ENCODE assay signal across 13 cellular contexts in the genomic region with DNA sequence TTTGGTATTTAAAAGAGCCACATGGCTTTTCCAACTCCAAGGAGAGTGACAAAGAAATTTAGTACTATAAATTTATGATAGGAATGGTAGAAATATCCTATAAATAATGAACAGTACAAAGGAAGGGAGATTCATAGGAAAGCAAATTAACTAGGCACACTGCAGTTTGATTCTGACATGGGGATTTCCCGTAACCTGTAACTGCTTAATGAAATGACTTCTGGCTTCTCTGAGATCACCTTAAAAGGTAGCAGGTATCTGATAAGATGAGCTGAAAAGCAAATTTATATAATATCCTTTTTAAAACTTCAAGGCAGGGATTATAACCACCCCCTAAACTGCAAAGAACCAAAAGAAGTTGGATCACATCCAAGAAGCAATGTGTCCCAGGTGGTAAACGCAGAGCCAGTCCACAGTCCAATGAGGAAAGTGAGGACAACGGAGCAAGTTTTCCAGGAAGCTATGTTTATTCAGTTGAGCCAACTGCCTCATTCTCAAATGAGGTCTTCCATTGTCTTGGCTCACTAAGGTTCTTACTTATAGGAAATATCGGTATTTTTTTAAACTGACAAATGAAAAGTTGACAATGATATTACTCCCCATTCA. TPM values are rescaled to one million over a fixed set of nuclear protein-coding genes. Genes with fewer than 3 reads are reported as not detected.
A peak's percentile ranks its signal among the peaks of the same experiment; 100 is the strongest.
DNase-seq lines count a peak whose midpoint lies in the region; ATAC-seq, FAIRE-seq and TF ChIP-seq lines count a peak whose summit lies in the region.
"Had no signal": no experiment of that assay in that cellular context is flagged by ENCODE, and none has a peak within 500 bp of the region (broad histone marks: within the 10 kb centered on the region; RNA-seq: fewer than 3 reads in every experiment).

No MANE protein-coding gene starts in this region.

- peaks cover 12% of the 10 kb centered on the region; the same call in 1 of the 2 replicates for H3K36me3 ChIP-seq in OCI-LY1 (ENCODE audit: insufficient read depth, low read length)
- H3K36me3 ChIP-seq: thoracic aorta had no signal

- no peak overlapping the region for H3K4me3 ChIP-seq in OCI-LY1 (ENCODE audit: low read depth, low read length, poor library complexity, severe bottlenecking)
- H3K4me3 ChIP-seq: ascending aorta, lower lobe of right lung, thoracic aorta had no signal

- peaks cover 18% of the 10 kb centered on the region for H3K4me1 ChIP-seq in OCI-LY1 (ENCODE audit: insufficient read depth, low read length, severe bottlenecking)
- H3K4me1 ChIP-seq: ascending aorta, lower lobe of right lung had no signal

- H3K27me3 ChIP-seq in OCI-LY1 (ENCODE audit: insufficient read depth, low read length): no peaks in the 10 kb centered on the region
- H3K27me3 ChIP-seq: ascending aorta had no signal

- H3K27me3 Mint-ChIP-seq in activated T-cell treated with anti-CD3 and anti-CD28 coated beads, Interleukin-2, amount 50 U/mL, for 4 hours (ENCODE audit: low read depth): no peaks in the 10 kb centered on the region

- FAIRE-seq in colon (lab: Jason Lieb, UNC): peak; percentile 10

- no peak overlapping the region for H3K4me3 Mint-ChIP-seq in activated T-cell treated with anti-CD3 and anti-CD28 coated beads, Interleukin-2, amount 50 U/mL, for 4 hours
- H3K4me3 Mint-ChIP-seq in stimulated activated effector memory CD8-positive, alpha-beta T cell treated with anti-CD3 and anti-CD28 coated beads, Interleukin-12 subunit alpha, Interleukin-12 subunit beta, amount 100 ng/mL, for 72 hours: no peak overlapping the region

- H4K20me1 ChIP-seq in OCI-LY1 (ENCODE audit: insufficient read depth, low read length): no peaks in the 10 kb centered on the region

- no peak for TF ChIP-seq CTCF in OCI-LY1 (IDR thresholded peaks at IDR 0.05; ENCODE audit: low read length)

- no peak for DNase-seq in activated T-cell treated with anti-CD3 and anti-CD28 coated beads, Interleukin-2, amount 50 U/mL, for 4 hours
- no peak for DNase-seq in activated T-cell treated with anti-CD3 and anti-CD28 coated beads, Interleukin-2, amount 50 U/mL, for 48 hours
- no peak for DNase-seq in stimulated activated effector memory CD8-positive, alpha-beta T cell treated with anti-CD3 and anti-CD28 coated beads, Interleukin-12 subunit alpha, Interleukin-12 subunit beta, amount 100 ng/mL, for 72 hours (ENCODE audit: low spot score in 2 of 2)
- DNase-seq in NCI-H748 treated with DMSO at 0.1 percent for 48 hours (lab: John Stamatoyannopoulos, UW): no peak
- DNase-seq in stimulated activated CD4-positive, alpha-beta T cell treated with anti-CD3 and anti-CD28 coated beads, Interleukin-4, amount 100 ng/mL, for 4 hours: no peak
- no peak for DNase-seq in RPMI8226
- DNase-seq: Calu3, lower lobe of right lung, NCI-H2081 had no signal

- no peaks in the 10 kb centered on the region for H3K9me3 ChIP-seq in OCI-LY1 (ENCODE audit: low read length)
- H3K9me3 ChIP-seq: ascending aorta, lower lobe of right lung, thoracic aorta had no signal

- peak; percentile 29 to 46 for ATAC-seq in activated T-cell treated with anti-CD3 and anti-CD28 coated beads, Interleukin-2, amount 50 U/mL, for 4 hours
- ATAC-seq in stimulated activated effector memory CD8-positive, alpha-beta T cell treated with anti-CD3 and anti-CD28 coated beads, Interleukin-12 subunit alpha, Interleukin-12 subunit beta, amount 100 ng/mL, for 72 hours: peak; percentile 45

- H2AFZ ChIP-seq in OCI-LY1 (ENCODE audit: low read length): no peak overlapping the region

- no peaks in the 10 kb centered on the region for H3K9me2 ChIP-seq in OCI-LY1 (ENCODE audit: low read depth, low read length)

- H3K9me3 Mint-ChIP-seq in activated T-cell treated with anti-CD3 and anti-CD28 coated beads, Interleukin-2, amount 50 U/mL, for 4 hours: no peaks in the 10 kb centered on the region
- H3K9me3 Mint-ChIP-seq in stimulated activated effector memory CD8-positive, alpha-beta T cell treated with anti-CD3 and anti-CD28 coated beads, Interleukin-12 subunit alpha, Interleukin-12 subunit beta, amount 100 ng/mL, for 72 hours: no peaks in the 10 kb centered on the region

- H3K4me1 Mint-ChIP-seq in activated T-cell treated with anti-CD3 and anti-CD28 coated beads, Interleukin-2, amount 50 U/mL, for 4 hours (ENCODE audit: low read depth): peaks cover 39% of the 10 kb centered on the region
- peaks cover 22% of the 10 kb centered on the region for H3K4me1 Mint-ChIP-seq in stimulated activated effector memory CD8-positive, alpha-beta T cell treated with anti-CD3 and anti-CD28 coated beads, Interleukin-12 subunit alpha, Interleukin-12 subunit beta, amount 100 ng/mL, for 72 hours

- no peaks in the 10 kb centered on the region for H3K79me2 ChIP-seq in OCI-LY1 (ENCODE audit: insufficient read depth, low read length)

- peak overlapping the region; percentile 21; the same call in 1 of the 2 replicates for H3K9ac ChIP-seq in OCI-LY1 (ENCODE audit: low read length)

- H3K36me3 Mint-ChIP-seq in activated T-cell treated with anti-CD3 and anti-CD28 coated beads, Interleukin-2, amount 50 U/mL, for 4 hours (ENCODE audit: insufficient read depth): peaks cover 6% of the 10 kb centered on the region
- peaks cover 41% of the 10 kb centered on the region for H3K36me3 Mint-ChIP-seq in stimulated activated effector memory CD8-positive, alpha-beta T cell treated with anti-CD3 and anti-CD28 coated beads, Interleukin-12 subunit alpha, Interleukin-12 subunit beta, amount 100 ng/mL, for 72 hours

- H3K27ac Mint-ChIP-seq in stimulated activated effector memory CD8-positive, alpha-beta T cell treated with anti-CD3 and anti-CD28 coated beads, Interleukin-12 subunit alpha, Interleukin-12 subunit beta, amount 100 ng/mL, for 72 hours: peak overlapping the region; percentile 82

- H3K4me2 ChIP-seq in OCI-LY1 (ENCODE audit: low read length): peak overlapping the region; percentile 49

- 0 out of 2 replicates have a peak, but pooled peaks cover 5% of the 10 kb centered on the region for H3F3A ChIP-seq in OCI-LY1 (ENCODE audit: insufficient read depth, low read length)

- peak overlapping the region; percentile 87 for H3K27ac ChIP-seq in OCI-LY1 (ENCODE audit: low read depth, low read length, poor library complexity, severe bottlenecking)
- H3K27ac ChIP-seq: ascending aorta, lower lobe of right lung, thoracic aorta had no signal

RNA-seq across cellular contexts. Expression of gene WIPF1, which starts 43.0 kb away (rescaled TPM):
- 100 to 1,000 TPM in 2 of 3 donors, 10 to 100 TPM in 1; 95.1 to 122 (median 101) TPM for total RNA-seq in activated T-cell treated with anti-CD3 and anti-CD28 coated beads, Interleukin-2, amount 50 U/mL, for 4 hours
